In the genomic region with DNA sequence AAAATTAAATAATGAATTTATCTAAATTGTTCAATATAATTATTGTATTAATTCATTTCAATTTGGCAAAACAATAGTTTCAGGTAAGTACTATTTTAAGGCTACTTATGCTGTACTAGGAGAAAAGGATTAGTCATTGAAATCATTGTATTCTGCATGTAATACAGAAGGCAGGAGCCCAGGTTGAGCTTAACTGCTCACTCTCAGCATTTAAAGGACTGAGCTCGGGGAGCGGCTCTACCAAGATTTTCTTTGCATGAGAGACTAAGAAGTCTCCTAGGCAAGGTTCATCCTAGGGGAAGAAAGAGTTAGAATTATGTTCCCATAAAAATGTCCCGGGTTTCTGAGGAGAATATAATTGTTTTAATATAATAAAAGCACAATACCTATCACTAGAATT, we compare ENCODE assay signal across 9 cellular contexts.
"Had no signal": no experiment of that assay in that cellular context is flagged by ENCODE, and none has a peak within 500 bp of the region (broad histone marks: within the 10 kb centered on the region; RNA-seq: fewer than 3 reads in every experiment).

No MANE protein-coding gene starts in this region.

- H3K4me1 ChIP-seq: HAP-1 had no signal

- H3K4me3 ChIP-seq: GM23248, GM23338, HAP-1 had no signal

- H3K9me3 ChIP-seq: HAP-1 had no signal

- H3K27ac ChIP-seq: GM23248 had no signal

- H3K9ac ChIP-seq: GM23248 had no signal

- H2AFZ ChIP-seq: GM23248, GM23338 had no signal

- H3K4me2 ChIP-seq: GM23338 had no signal

- H3K36me3 ChIP-seq: HAP-1 had no signal

- DNase-seq: GM23248, GOT3, H7, H9, HCEC 1CT, HFFc6 had no signal

- ATAC-seq: GM23338, HCT116 had no signal
